In the genomic region with DNA sequence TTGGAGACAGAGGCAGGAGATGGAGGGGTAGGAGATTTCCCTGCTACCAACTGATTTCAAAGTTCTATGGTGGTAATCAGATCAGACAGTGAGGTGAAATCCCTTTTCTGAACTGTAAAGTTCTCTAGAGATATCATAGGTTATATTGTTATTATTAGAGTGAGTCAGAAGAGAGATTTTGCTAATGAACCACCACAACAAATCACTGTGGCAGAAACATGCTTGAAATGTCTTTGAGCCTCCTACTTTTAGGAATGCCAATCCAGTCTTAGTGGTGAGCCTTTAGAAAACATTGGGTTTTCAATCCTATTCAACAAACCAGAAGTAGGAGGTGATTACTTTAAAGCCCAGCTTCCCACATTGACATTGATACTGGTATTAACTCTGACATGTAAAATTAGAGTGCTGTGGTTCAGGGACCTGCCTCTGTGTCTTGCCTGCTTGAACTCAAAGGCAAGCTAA, we compare ENCODE assay signal across 22 cellular contexts.
"Had no signal": no experiment of that assay in that cellular context is flagged by ENCODE, and none has a peak within 500 bp of the region (broad histone marks: within the 10 kb centered on the region; RNA-seq: fewer than 3 reads in every experiment).

No MANE protein-coding gene starts in this region.

- H3K27me3 Mint-ChIP-seq: activated CD8-positive, alpha-beta memory T cell treated with anti-CD3 and anti-CD28 coated beads, Interleukin-2, amount 10 ng/mL, durations not matched to agents 7 days and 5 days; activated naive CD8-positive, alpha-beta T cell treated with anti-CD3 and anti-CD28 coated beads, Interleukin-2, amount 10 ng/mL, durations not matched to agents 7 days and 5 days; memory B cell; type B pancreatic cell had no signal

- H3K4me1 ChIP-seq: foreskin keratinocyte, right atrium auricular region had no signal

- H3K27me3 ChIP-seq: cardiac muscle cell, foreskin keratinocyte, right atrium auricular region, testis had no signal

- H3K9me3 ChIP-seq: testis had no signal

- H3K4me3 ChIP-seq: cardiac muscle cell, right atrium auricular region, testis had no signal

- H3K9me3 Mint-ChIP-seq: activated CD4-positive, alpha-beta memory T cell treated with anti-CD3 and anti-CD28 coated beads, Interleukin-2, amount 10 ng/mL, durations not matched to agents 7 days and 5 days; activated naive CD8-positive, alpha-beta T cell treated with anti-CD3 and anti-CD28 coated beads, Interleukin-2, amount 10 ng/mL, durations not matched to agents 7 days and 5 days; activated T-helper 17 cell treated with anti-CD3 and anti-CD28 coated beads, Interleukin-2, amount 50 U/mL, for 72 hours; memory B cell; type B pancreatic cell had no signal

- H3K27ac ChIP-seq: cardiac muscle cell, foreskin keratinocyte, right atrium auricular region, testis had no signal

- H3K4me1 Mint-ChIP-seq: activated B cell treated with CpG ODN at 0.5 μM for 24 hours; activated CD4-positive, alpha-beta memory T cell treated with anti-CD3 and anti-CD28 coated beads, Interleukin-2, amount 10 ng/mL, durations not matched to agents 7 days and 5 days; activated CD8-positive, alpha-beta memory T cell treated with anti-CD3 and anti-CD28 coated beads, Interleukin-2, amount 10 ng/mL, durations not matched to agents 7 days and 5 days; activated naive CD8-positive, alpha-beta T cell treated with anti-CD3 and anti-CD28 coated beads, Interleukin-2, amount 10 ng/mL, durations not matched to agents 7 days and 5 days; activated T-helper 17 cell treated with anti-CD3 and anti-CD28 coated beads, Interleukin-2, amount 50 U/mL, for 72 hours; memory B cell; T-cell had no signal

- H3K27ac Mint-ChIP-seq: activated B cell treated with CpG ODN at 0.5 μM for 24 hours; activated CD4-positive, alpha-beta memory T cell treated with anti-CD3 and anti-CD28 coated beads, Interleukin-2, amount 10 ng/mL, durations not matched to agents 7 days and 5 days; activated CD8-positive, alpha-beta memory T cell treated with anti-CD3 and anti-CD28 coated beads, Interleukin-2, amount 10 ng/mL, durations not matched to agents 7 days and 5 days; activated naive CD8-positive, alpha-beta T cell treated with anti-CD3 and anti-CD28 coated beads, Interleukin-2, amount 10 ng/mL, durations not matched to agents 7 days and 5 days; activated T-helper 17 cell treated with anti-CD3 and anti-CD28 coated beads, Interleukin-2, amount 50 U/mL, for 72 hours; effector memory CD8-positive, alpha-beta T cell; memory B cell; T-cell; type B pancreatic cell had no signal

- H3K4me3 Mint-ChIP-seq: activated B cell treated with CpG ODN at 0.5 μM for 24 hours; activated CD4-positive, alpha-beta memory T cell treated with anti-CD3 and anti-CD28 coated beads, Interleukin-2, amount 10 ng/mL, durations not matched to agents 7 days and 5 days; activated CD8-positive, alpha-beta memory T cell treated with anti-CD3 and anti-CD28 coated beads, Interleukin-2, amount 10 ng/mL, durations not matched to agents 7 days and 5 days; activated naive CD8-positive, alpha-beta T cell treated with anti-CD3 and anti-CD28 coated beads, Interleukin-2, amount 10 ng/mL, durations not matched to agents 7 days and 5 days; activated T-helper 17 cell treated with anti-CD3 and anti-CD28 coated beads, Interleukin-2, amount 50 U/mL, for 72 hours; effector memory CD8-positive, alpha-beta T cell; memory B cell; T-cell; type B pancreatic cell had no signal

- FAIRE-seq: kidney, small intestine had no signal

- DNase-seq: activated B cell treated with CpG ODN at 0.5 μM for 24 hours; activated CD4-positive, alpha-beta memory T cell treated with anti-CD3 and anti-CD28 coated beads, Interleukin-2, amount 10 ng/mL, durations not matched to agents 7 days and 5 days; activated CD4-positive, alpha-beta T cell treated with anti-CD3 and anti-CD28 coated beads for 4 hours; activated CD8-positive, alpha-beta memory T cell treated with anti-CD3 and anti-CD28 coated beads, Interleukin-2, amount 10 ng/mL, durations not matched to agents 7 days and 5 days; activated naive CD4-positive, alpha-beta T cell; activated naive CD8-positive, alpha-beta T cell treated with anti-CD3 and anti-CD28 coated beads, Interleukin-2, amount 10 ng/mL, durations not matched to agents 7 days and 5 days; aorta; effector memory CD8-positive, alpha-beta T cell; foreskin keratinocyte; glutamatergic neuron; hypothalamus; kidney; left ventricle myocardium superior; small intestine; stimulated activated CD4-positive, alpha-beta T cell treated with anti-CD3 and anti-CD28 coated beads, Interleukin-4, amount 100 ng/mL, for 1 hour; T-cell; testis had no signal

- H3K36me3 ChIP-seq: cardiac muscle cell, right atrium auricular region had no signal

- H3K36me3 Mint-ChIP-seq: activated CD8-positive, alpha-beta memory T cell treated with anti-CD3 and anti-CD28 coated beads, Interleukin-2, amount 10 ng/mL, durations not matched to agents 7 days and 5 days; activated naive CD8-positive, alpha-beta T cell treated with anti-CD3 and anti-CD28 coated beads, Interleukin-2, amount 10 ng/mL, durations not matched to agents 7 days and 5 days; memory B cell; T-cell; type B pancreatic cell had no signal
